ENCODE assay signal across 12 cellular contexts in the genomic region with DNA sequence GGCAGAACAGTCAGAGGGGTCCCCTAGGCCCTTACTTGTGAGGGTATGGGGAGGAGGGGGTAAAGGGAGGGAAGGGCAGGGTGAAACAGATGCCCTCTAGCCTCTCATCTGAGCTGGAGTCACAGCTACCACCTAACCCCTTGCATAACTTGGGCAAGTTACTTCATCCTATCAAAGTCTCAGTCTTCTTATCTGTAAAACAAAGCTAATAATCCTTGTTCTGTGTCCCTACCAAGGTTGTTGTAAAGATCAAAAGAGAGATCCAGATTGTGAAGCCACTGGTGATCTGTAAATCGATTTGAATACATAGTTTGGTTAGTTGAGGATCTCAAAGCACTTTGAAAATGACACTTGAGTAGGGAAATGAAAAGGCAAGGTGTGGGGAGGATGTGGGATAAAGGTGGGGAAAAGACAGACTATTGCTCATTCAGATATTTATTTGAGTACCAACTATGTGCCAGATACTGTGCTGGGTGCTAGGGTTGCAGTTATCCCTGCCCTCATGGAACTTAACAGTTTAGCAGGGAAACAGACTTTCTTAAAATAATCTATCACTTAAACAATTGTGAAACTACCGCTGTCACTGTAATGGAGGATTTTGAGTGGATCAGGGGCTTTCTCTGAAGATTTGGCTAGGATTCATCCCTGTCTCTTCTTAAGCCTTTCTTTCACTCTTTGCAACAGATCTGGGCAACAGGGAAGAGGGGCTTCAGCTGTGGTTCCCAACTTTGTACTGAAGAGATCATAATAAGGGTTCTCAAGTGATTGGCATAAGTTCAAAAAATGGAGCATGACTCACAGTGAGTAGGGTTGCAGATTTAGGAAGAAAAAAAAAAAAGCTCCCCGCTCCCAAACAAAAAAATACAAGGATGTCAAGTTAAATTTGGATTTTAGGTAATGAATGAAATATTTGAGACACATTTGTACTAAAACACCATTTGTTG. TPM values are rescaled to one million over a fixed set of nuclear protein-coding genes. Genes with fewer than 3 reads are reported as not detected.
A peak's percentile ranks its signal among the peaks of the same experiment; 100 is the strongest.
DNase-seq lines count a peak whose midpoint lies in the region; ATAC-seq, FAIRE-seq and TF ChIP-seq lines count a peak whose summit lies in the region.
"Had no signal": no experiment of that assay in that cellular context is flagged by ENCODE, and none has a peak within 500 bp of the region (broad histone marks: within the 10 kb centered on the region; RNA-seq: fewer than 3 reads in every experiment).

No MANE protein-coding gene starts in this region.

- ATAC-seq in A549 = no peak
- peak; percentile 59 for ATAC-seq in SK-N-SH treated with all-trans-retinoic acid at 6 μM for 48 hours
- ATAC-seq in HG03045 (IDR thresholded peaks at IDR 0.05; ENCODE audit: unreplicated experiment) = no peak
- ATAC-seq: mucosa of descending colon, psoas muscle had no signal

- no peaks in the 10 kb centered on the region for H3K9me3 ChIP-seq in A549
- H3K9me3 ChIP-seq: mucosa of descending colon, psoas muscle had no signal

- H3K4me3 ChIP-seq in A549 = no peak overlapping the region
- H3K4me3 ChIP-seq: mucosa of descending colon, psoas muscle had no signal

- POLR2A ChIA-PET in A549 (lab: Yijun Ruan, JAX) = interaction anchor here (0.6 kb wide), 1 partner anchor 89 kb away, joined by 3 read pairs; no protein-coding TSS in a partner anchor

- no peak for TF ChIP-seq EP300 in A549 (IDR thresholded peaks at IDR 0.05)

- no peak for TF ChIP-seq RAD21 in A549 (conservative IDR thresholded peaks at IDR 0.05 in 1 of 2, IDR thresholded peaks at IDR 0.05 in 1 of 2)

- FAIRE-seq in A549 (lab: Jason Lieb, UNC) = no peak

- H3K27ac ChIP-seq in A549 = no peak overlapping the region
- H3K27ac ChIP-seq: psoas muscle had no signal

- H3K4me1 ChIP-seq in A549 = peaks cover 9% of the 10 kb centered on the region; the same call in 2 of the 3 replicates
- H3K4me1 ChIP-seq: psoas muscle had no signal

- CTCF ChIA-PET in A549 (lab: Yijun Ruan, JAX) = interaction anchor here (0.6 to 6.3 kb wide), 5 partner anchors 11 to 854 kb away, joined by 3 to 41 read pairs (median 3); no protein-coding TSS in a partner anchor

- WGBS in A549 (ENCODE audit: missing lambda C conversion rate) = 58% methylated on average over 3 of the region's 3 CpGs

- no peak for TF ChIP-seq POLR2A in A549 (IDR thresholded peaks at IDR 0.05; ENCODE audit: low read length)

- DNase-seq in A549 (ENCODE audit: low read depth in 1 of 2, low spot score in 1 of 2) = no peak
- peak; percentile 78 for DNase-seq in DMS79 treated with DMSO at 0.1 percent for 48 hours (lab: John Stamatoyannopoulos, UW)
- peak; percentile 37 for DNase-seq in fibroblast of gingiva (ENCODE audit: low read depth)
- no peak for DNase-seq in mesenteric fat pad (ENCODE audit: low spot score)
- no peak for DNase-seq in DMS53 (lab: John Stamatoyannopoulos, UW)
- no peak for DNase-seq in middle frontal gyrus (ENCODE audit: extremely low spot score, low spot score)
- DNase-seq: mucosa of descending colon; NCI-H2029 treated with DMSO at 0.1 percent for 48 hours; psoas muscle; stimulated activated CD4-positive, alpha-beta T cell treated with anti-CD3 and anti-CD28 coated beads, Interleukin-4, amount 100 ng/mL, for 4 hours had no signal

- TF ChIP-seq CTCF in A549 (IDR thresholded peaks at IDR 0.05) = no peak

- H3K4me2 ChIP-seq in A549 = no peak overlapping the region

TF ChIP-seq in A549, 52 proteins besides CTCF, POLR2A, EP300 and RAD21:
- TF ChIP-seq JUN (IDR thresholded peaks at IDR 0.05) = no peak
- TF ChIP-seq FOSL2 (IDR thresholded peaks at IDR 0.05) = no peak
- TF ChIP-seq FOSL2 (CRISPR knock-in tag; IDR thresholded peaks at IDR 0.05) = peak; percentile 10; the same call in 1 of the 2 replicates

TF ChIP-seq in SK-N-SH treated with all-trans-retinoic acid at 6 μM for 48 hours, 23 proteins besides CTCF, POLR2A, EP300 and RAD21 (continues in another document):
- TF ChIP-seq ESRRG (CRISPR knock-in tag; IDR thresholded peaks at IDR 0.05) (no peak), POU6F1 (CRISPR knock-in tag; IDR thresholded peaks at IDR 0.05; ENCODE audit: borderline replicate concordance, low read depth) (no peak), PPARA (CRISPR knock-in tag; IDR thresholded peaks at IDR 0.05; ENCODE audit: borderline replicate concordance) (no peak), ZNF70 (CRISPR knock-in tag; IDR thresholded peaks at IDR 0.05) (no peak), ARNTL (CRISPR knock-in tag; IDR thresholded peaks at IDR 0.05; ENCODE audit: borderline replicate concordance, low read depth) (no peak), ZFP30 (CRISPR knock-in tag; IDR thresholded peaks at IDR 0.05) (no peak), GLIS3 (CRISPR knock-in tag; IDR thresholded peaks at IDR 0.05) (no peak), TCF4 (CRISPR knock-in tag; IDR thresholded peaks at IDR 0.05; ENCODE audit: borderline replicate concordance) (no peak), CSDC2 (CRISPR knock-in tag; IDR thresholded peaks at IDR 0.05) (no peak)
- TF ChIP-seq, protein P1, sequence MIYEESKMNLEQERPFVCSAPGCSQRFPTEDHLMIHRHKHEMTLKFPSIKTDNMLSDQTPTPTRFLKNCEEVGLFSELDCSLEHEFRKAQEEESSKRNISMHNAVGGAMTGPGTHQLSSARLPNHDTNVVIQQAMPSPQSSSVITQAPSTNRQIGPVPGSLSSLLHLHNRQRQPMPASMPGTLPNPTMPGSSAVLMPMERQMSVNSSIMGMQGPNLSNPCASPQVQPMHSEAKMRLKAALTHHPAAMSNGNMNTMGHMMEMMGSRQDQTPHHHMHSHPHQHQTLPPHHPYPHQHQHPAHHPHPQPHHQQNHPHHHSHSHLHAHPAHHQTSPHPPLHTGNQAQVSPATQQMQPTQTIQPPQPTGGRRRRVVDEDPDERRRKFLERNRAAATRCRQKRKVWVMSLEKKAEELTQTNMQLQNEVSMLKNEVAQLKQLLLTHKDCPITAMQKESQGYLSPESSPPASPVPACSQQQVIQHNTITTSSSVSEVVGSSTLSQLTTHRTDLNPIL (CRISPR knock-in tag; IDR thresholded peaks at IDR 0.05; ENCODE audit: low read depth) = no peak
- TF ChIP-seq, protein P2, sequence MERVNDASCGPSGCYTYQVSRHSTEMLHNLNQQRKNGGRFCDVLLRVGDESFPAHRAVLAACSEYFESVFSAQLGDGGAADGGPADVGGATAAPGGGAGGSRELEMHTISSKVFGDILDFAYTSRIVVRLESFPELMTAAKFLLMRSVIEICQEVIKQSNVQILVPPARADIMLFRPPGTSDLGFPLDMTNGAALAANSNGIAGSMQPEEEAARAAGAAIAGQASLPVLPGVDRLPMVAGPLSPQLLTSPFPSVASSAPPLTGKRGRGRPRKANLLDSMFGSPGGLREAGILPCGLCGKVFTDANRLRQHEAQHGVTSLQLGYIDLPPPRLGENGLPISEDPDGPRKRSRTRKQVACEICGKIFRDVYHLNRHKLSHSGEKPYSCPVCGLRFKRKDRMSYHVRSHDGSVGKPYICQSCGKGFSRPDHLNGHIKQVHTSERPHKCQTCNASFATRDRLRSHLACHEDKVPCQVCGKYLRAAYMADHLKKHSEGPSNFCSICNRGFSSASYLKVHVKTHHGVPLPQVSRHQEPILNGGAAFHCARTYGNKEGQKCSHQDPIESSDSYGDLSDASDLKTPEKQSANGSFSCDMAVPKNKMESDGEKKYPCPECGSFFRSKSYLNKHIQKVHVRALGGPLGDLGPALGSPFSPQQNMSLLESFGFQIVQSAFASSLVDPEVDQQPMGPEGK (CRISPR knock-in tag; IDR thresholded peaks at IDR 0.05; ENCODE audit: borderline replicate concordance) = no peak

RNA-seq across cellular contexts. Expression of gene HEATR9, which starts 3.0 kb away (rescaled TPM):
- not detected in 2 replicates for polyA plus RNA-seq in A549 (2011; rRNA removed)
- polyA plus RNA-seq in A549 (2012; cell fraction: cytosol; rRNA removed) = not detected in 2 replicates
- not detected in 2 replicates for polyA plus RNA-seq in A549 (2012; cell fraction: nucleus; rRNA removed)
- not detected in 3 replicates for polyA plus RNA-seq in A549 (2017; fragmentation: RNase III; extraction: RNeasy Plus Mini Kit Qiagen cat#74134 plus additional on column Dnase treatment)
- polyA minus RNA-seq in A549 (2011; rRNA and poly(A)+ RNA removed) = not detected in 2 replicates
- not detected for total RNA-seq in mesenteric fat pad
- total RNA-seq: mucosa of descending colon, psoas muscle had no signal
- polyA plus RNA-seq: psoas muscle had no signal

RNA-seq across cellular contexts. Expression of gene CCL5, which starts 14.5 kb away (rescaled TPM):
- polyA plus RNA-seq in A549 (2011; rRNA removed) = 0.31 and 1.0 TPM in 2 replicates
- 0.13 and 0.22 TPM in 2 replicates for polyA plus RNA-seq in A549 (2012; cell fraction: cytosol; rRNA removed)
- polyA plus RNA-seq in A549 (2012; cell fraction: nucleus; rRNA removed) = 0.10 TPM in 1 of 2 replicates, not detected in the other
- polyA plus RNA-seq in A549 (2017; fragmentation: RNase III; extraction: RNeasy Plus Mini Kit Qiagen cat#74134 plus additional on column Dnase treatment) = 0.12 to 0.17 TPM in 2 of 3 replicates, not detected in the other
- not detected in 2 replicates for polyA minus RNA-seq in A549 (2011; rRNA and poly(A)+ RNA removed)
- 4.0 TPM for total RNA-seq in mesenteric fat pad

RNA-seq across cellular contexts. Expression of gene TAF15, which starts 56.4 kb away (rescaled TPM):
- polyA plus RNA-seq in A549 (2011; rRNA removed) (130 and 213 TPM in 2 replicates), A549 (2017; fragmentation: RNase III; extraction: RNeasy Plus Mini Kit Qiagen cat#74134 plus additional on column Dnase treatment) (543 to 568 TPM (median 544 TPM) in 3 replicates)
- polyA plus RNA-seq in A549 (2012; cell fraction: cytosol; rRNA removed) = 141 and 153 TPM in 2 replicates
- polyA plus RNA-seq in A549 (2012; cell fraction: nucleus; rRNA removed) = 63.3 and 107 TPM in 2 replicates
- 100 and 113 TPM in 2 replicates for polyA minus RNA-seq in A549 (2011; rRNA and poly(A)+ RNA removed)
- 146 TPM for total RNA-seq in mesenteric fat pad

Comparison
In these comparisons a context has a peak if more than half of its experiments do, and no peak if none do; other contexts are left out.
1. DNase-seq: peak in DMS79 treated with DMSO at 0.1 percent for 48 hours (single experiment) and fibroblast of gingiva (single experiment); none in A549 (0 of 2), mesenteric fat pad (single experiment), DMS53 (single experiment) and middle frontal gyrus (single experiment).